ENCODE assay signal across 8 cellular contexts in genomic region chr4:142881331-142881730, GRCh38. TPM values are rescaled to one million over a fixed set of nuclear protein-coding genes. Genes with fewer than 3 reads are reported as not detected.
"Had no signal": no experiment of that assay in that cellular context is flagged by ENCODE, and none has a peak within 500 bp of the region (broad histone marks: within the 10 kb centered on the region; RNA-seq: fewer than 3 reads in every experiment).

No MANE protein-coding gene starts in this region.

- ATAC-seq: HCT116, HepG2 had no signal

- H3K4me3 ChIP-seq: GM23248, HAP-1 had no signal

- H3K4me1 ChIP-seq: HAP-1 had no signal

- FAIRE-seq: HepG2 had no signal

- H3K36me3 ChIP-seq: HAP-1 had no signal

- H3K9me3 ChIP-seq: HAP-1 had no signal

- DNase-seq: GM23248, GOT3, H7, HFFc6, KBM-7 had no signal

- H3K27ac ChIP-seq: GM23248 had no signal

- H3K9ac ChIP-seq: GM23248 had no signal

- H2AFZ ChIP-seq: GM23248 had no signal

RNA-seq across cellular contexts. Expression of gene INPP4B, which starts 35.2 kb away (rescaled TPM):
- polyA plus RNA-seq: HepG2 had no signal
